In the genomic region with DNA sequence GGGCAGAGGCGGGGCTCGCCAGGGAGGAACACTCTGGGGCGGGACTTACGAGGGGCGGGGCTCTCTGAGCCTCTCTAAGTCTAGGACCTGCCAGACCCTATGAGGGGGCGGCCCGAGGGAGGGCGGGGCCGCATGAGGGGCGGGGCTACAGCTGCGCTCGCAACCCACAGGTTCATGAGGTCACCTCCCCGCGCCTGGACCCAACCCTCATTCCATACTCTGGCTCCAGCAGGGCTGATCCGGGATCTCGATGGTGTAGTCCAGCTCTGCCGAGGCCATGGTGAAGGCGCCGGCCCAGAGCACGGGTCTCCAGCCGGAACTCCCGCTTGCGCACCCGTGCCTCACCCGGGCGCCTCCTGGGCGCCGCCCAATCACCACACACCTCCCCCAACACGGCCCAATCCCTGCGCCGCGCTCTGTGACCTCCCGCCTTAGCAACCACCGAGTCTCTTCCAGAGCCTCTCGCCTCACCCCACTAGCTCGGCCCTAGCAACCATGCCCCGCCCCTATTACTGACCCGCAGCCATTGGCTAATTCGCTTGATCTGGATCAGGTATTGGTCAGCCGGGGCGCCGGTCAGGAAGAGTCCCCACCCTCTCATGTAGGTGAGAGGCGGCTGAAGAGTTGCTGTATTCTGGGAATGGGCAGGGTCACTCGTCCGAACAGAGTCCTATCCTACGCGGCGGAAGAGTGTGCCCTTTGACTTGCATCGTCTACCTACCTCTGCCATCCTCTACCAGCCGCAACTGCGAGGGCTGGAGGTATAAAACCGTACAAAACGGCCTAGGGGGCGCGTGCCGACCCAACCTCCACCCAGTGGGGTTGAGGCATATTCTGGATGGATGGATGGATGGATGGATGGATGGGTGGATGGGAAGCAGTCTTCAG, we compare ENCODE assay signal across 8 cellular contexts. TPM values are rescaled to one million over a fixed set of nuclear protein-coding genes. Genes with fewer than 3 reads are reported as not detected.
DNase-seq lines count a peak whose midpoint lies in the region; ATAC-seq, FAIRE-seq and TF ChIP-seq lines count a peak whose summit lies in the region.

A gene (plus strand): TSS at position 602 of the 888 bp plus-strand sequence. CDS start 14,984 bp downstream, outside the sequence.
A gene (minus strand): TSS at position 369 of the 888 bp plus-strand sequence. CDS start 90 bp downstream, at position 279.

- peak within 1 kb of the TSS; percentile 60 for H3K4me3 ChIP-seq in mesodermal cell (ENCODE audit: extremely low read depth, insufficient read depth, low read length, poor library complexity, severe bottlenecking)

- H3K4me1 ChIP-seq in mesodermal cell (ENCODE audit: control insufficient read depth, insufficient read depth, low read length, poor library complexity, severe bottlenecking) = peaks cover 21% of the 10 kb centered on the region

- peak; percentile 95 for FAIRE-seq in endometrium (lab: Jason Lieb, UNC)

- peak; percentile 82 for ATAC-seq in GM21390 (IDR thresholded peaks at IDR 0.05; ENCODE audit: unreplicated experiment)

- CTCF ChIA-PET in Calu3 (lab: Charles Lee) = interaction anchor here (0.6 to 2.0 kb wide), 6 partner anchors 8 to 626 kb away, joined by 3 to 6 read pairs (median 3); no protein-coding TSS in a partner anchor

- no peaks in the 10 kb centered on the region for H3K36me3 ChIP-seq in mesodermal cell (ENCODE audit: control insufficient read depth, insufficient read depth, low read length)

- H3K27me3 Mint-ChIP-seq in Calu3 (ENCODE audit: unreplicated experiment) = no peaks in the 10 kb centered on the region

- no peaks in the 10 kb centered on the region for H3K9me3 Mint-ChIP-seq in Calu3 (ENCODE audit: low read depth, unreplicated experiment)

- no peak for TF ChIP-seq CTCF in Calu3 (IDR thresholded peaks at IDR 0.05; ENCODE audit: unreplicated experiment)

- peak within 1 kb of the TSS; percentile 95 for H3K27ac ChIP-seq in mesodermal cell (ENCODE audit: low read depth, low read length, severe bottlenecking)

- no TSS peak for BruUV-seq in Calu3 (replicated peaks; lab: Mats Ljungman, UMichigan)

- no peaks in the 10 kb centered on the region for H3K9me3 ChIP-seq in mesodermal cell (ENCODE audit: control insufficient read depth, low read length)

- peaks cover 17% of the 10 kb centered on the region for H3K36me3 Mint-ChIP-seq in Calu3 (ENCODE audit: insufficient read depth, unreplicated experiment)

- H3K4me1 Mint-ChIP-seq in Calu3 (ENCODE audit: low read depth, unreplicated experiment) = no peaks in the 10 kb centered on the region

- H3K4me3 Mint-ChIP-seq in Calu3 (ENCODE audit: low read depth, unreplicated experiment) = peak within 1 kb of the TSS; percentile 83

- intact Hi-C loops in Calu3 (cut with micrococcal nuclease; ENCODE audit: unreplicated experiment) = no loop called here

- DNase-seq in Calu3 (peak; percentile 99), HUDEP-2 (lab: John Stamatoyannopoulos, UW; ENCODE audit: unreplicated experiment in 76 of 76) (peak; percentile 87 to 99 (median 98)), NOMO-1 treated with dmso at 0.1 percent for 144 hours (lab: John Stamatoyannopoulos, UW; ENCODE audit: unreplicated experiment) (peak; percentile 99)
- DNase-seq in activated CD8-positive, alpha-beta memory T cell treated with anti-CD3 and anti-CD28 coated beads, Interleukin-2, amount 50 U/mL, for 4 hours = peak; percentile 96
- peak; percentile 85 for DNase-seq in stimulated activated CD8-positive, alpha-beta memory T cell treated with anti-CD3 and anti-CD28 coated beads, Interleukin-15, amount 100 ng/mL, for 24 hours (ENCODE audit: low read depth)

- peak within 1 kb of the TSS; percentile 95 for H3K27ac Mint-ChIP-seq in Calu3 (ENCODE audit: unreplicated experiment)

- 0 to 1% methylated on average over 34 to 47 of the region's 56 CpGs for WGBS in mesodermal cell (ENCODE audit: insufficient coverage in 2 of 2), 2 experiments

RNA-seq across cellular contexts. Expression of the first gene that starts in this region (rescaled TPM):
- 4.7 and 5.8 TPM in 2 replicates for total RNA-seq in Calu3 (2022)
- 3.6 TPM for polyA plus RNA-seq in mesodermal cell (2013, experiment 1 of 2)
- 1.3 TPM for polyA plus RNA-seq in mesodermal cell (2013, experiment 2 of 2)

RNA-seq across cellular contexts. Expression of the second gene that starts in this region (rescaled TPM):
- 10.9 and 13.3 TPM in 2 replicates for total RNA-seq in Calu3 (2022)
- 9.3 TPM for polyA plus RNA-seq in mesodermal cell (2013, experiment 1 of 2)
- 9.7 TPM for polyA plus RNA-seq in mesodermal cell (2013, experiment 2 of 2)

Comparison
In these comparisons a context has a peak if more than half of its experiments do, and no peak if none do; other contexts are left out.
1. Peak in every context shown above with its lines: DNase-seq, ATAC-seq, H3K4me3 ChIP-seq and H3K27ac ChIP-seq.